ENCODE assay signal across 8 cellular contexts in the genomic region with DNA sequence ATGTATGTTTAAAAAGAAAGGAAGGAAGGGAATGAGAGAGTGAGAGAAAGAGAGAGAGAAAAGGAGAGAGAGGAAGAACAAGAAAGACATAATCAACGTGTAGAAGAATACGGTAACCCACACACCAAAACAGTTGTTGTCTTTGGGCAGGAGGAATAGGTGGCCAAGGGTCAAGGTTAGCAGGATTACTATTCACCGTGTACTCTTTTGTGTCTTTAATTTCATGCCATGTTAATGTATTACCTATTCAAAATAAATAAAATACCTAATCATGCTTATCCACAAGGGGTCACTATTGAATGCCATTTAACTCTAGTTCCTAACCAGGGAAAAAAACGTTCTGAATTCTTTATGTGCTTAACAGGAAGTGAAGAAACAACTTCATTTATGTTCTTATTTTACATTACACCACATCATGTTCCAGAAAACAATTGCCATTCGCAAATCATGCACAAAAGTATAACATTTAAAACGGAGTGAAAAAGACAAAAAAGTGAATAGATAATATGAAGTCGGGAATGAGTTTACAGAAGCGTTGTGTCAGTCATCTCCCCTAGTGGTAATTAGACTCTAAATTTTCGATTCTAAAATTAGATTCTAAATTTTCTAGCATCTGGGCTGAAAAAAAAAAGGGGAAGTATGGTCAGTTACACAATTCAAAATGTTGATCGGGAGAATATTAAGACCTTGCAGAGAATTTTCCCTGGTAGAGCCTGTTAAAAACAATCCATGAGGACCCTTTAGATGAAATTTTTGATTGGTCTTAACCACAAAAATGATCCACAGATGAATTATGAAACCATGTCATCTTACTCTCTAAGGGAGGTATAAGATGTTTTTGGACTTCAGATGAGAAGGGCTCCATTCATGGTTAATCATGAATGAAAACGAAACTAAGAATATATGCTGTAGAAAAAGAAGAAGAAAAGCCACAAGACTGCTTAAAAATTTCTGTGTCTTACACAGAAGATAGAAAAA. TPM values are rescaled to one million over a fixed set of nuclear protein-coding genes. Genes with fewer than 3 reads are reported as not detected.
DNase-seq lines count a peak whose midpoint lies in the region; ATAC-seq, FAIRE-seq and TF ChIP-seq lines count a peak whose summit lies in the region.

No MANE protein-coding gene starts in this region.

- H3K9me3 Mint-ChIP-seq in chondrocyte (ENCODE audit: low read depth) = no peaks in the 10 kb centered on the region

- H3K4me1 ChIP-seq in A549 = 0 out of 3 replicates have a peak, but pooled peaks cover 10% of the 10 kb centered on the region
- peaks cover 16% of the 10 kb centered on the region for H3K4me1 ChIP-seq in MM.1S (ENCODE audit: low read length)
- H3K4me1 ChIP-seq in thymus (ENCODE audit: control insufficient read depth, insufficient read depth, low read length) = no peaks in the 10 kb centered on the region

- H3K36me3 Mint-ChIP-seq in chondrocyte (ENCODE audit: low read depth) = no peaks in the 10 kb centered on the region

- peak; percentile 78 for FAIRE-seq in A549 (lab: Jason Lieb, UNC)

- H3K27me3 Mint-ChIP-seq in chondrocyte (ENCODE audit: low read depth) = peaks cover 23% of the 10 kb centered on the region

- TF ChIP-seq CTCF in A549 (IDR thresholded peaks at IDR 0.05) (peak; percentile 93), GM12873 (IDR thresholded peaks at IDR 0.05; ENCODE audit: insufficient read depth, low read depth, low read length, missing control alignments) (peak; percentile 41), MM.1S (IDR thresholded peaks at IDR 0.05; ENCODE audit: low read length) (peak; percentile 73), chondrocyte (IDR thresholded peaks at IDR 0.05) (peak; percentile 91), lower leg skin (IDR thresholded peaks at IDR 0.05) (peak in 1 of 3 donors; percentile 18)

- peak overlapping the region; percentile 84 for H3K27ac Mint-ChIP-seq in chondrocyte (ENCODE audit: unreplicated experiment)

- H3F3A ChIP-seq in MM.1S (ENCODE audit: insufficient read depth, low read length) = peaks cover 32% of the 10 kb centered on the region

- peak overlapping the region; percentile 56 for H2AFZ ChIP-seq in MM.1S (ENCODE audit: low read length)

- ATAC-seq in A549 = peak; percentile 92 to 95
- peak; percentile 52 for ATAC-seq in HG02623 (IDR thresholded peaks at IDR 0.05; ENCODE audit: unreplicated experiment)

- TF ChIP-seq POLR2A in A549 (IDR thresholded peaks at IDR 0.05; ENCODE audit: low read length) = no peak
- TF ChIP-seq POLR2A in lower leg skin (IDR thresholded peaks at IDR 0.05) = no peak

- no peaks in the 10 kb centered on the region for H3K9me2 ChIP-seq in MM.1S (replicated peaks; ENCODE audit: insufficient read depth, low read length)

- peak overlapping the region; percentile 91 for H3K4me2 ChIP-seq in A549
- H3K4me2 ChIP-seq in MM.1S (ENCODE audit: low read depth, low read length) = peak overlapping the region; percentile 81

- no peaks in the 10 kb centered on the region for H3K9me3 ChIP-seq in A549
- no peaks in the 10 kb centered on the region for H3K9me3 ChIP-seq in MM.1S (replicated peaks; ENCODE audit: insufficient read depth, low read length)
- no peaks in the 10 kb centered on the region for H3K9me3 ChIP-seq in thymus (ENCODE audit: control insufficient read depth)

- TF ChIP-seq EP300 in A549 (IDR thresholded peaks at IDR 0.05) = no peak

- peak overlapping the region; percentile 71 to 76 for H3K27ac ChIP-seq in A549
- H3K27ac ChIP-seq in MM.1S (ENCODE audit: low read length) = peak overlapping the region; percentile 77
- no peak overlapping the region for H3K27ac ChIP-seq in thymus (ENCODE audit: low read depth)

- CTCF ChIA-PET in A549 (lab: Yijun Ruan, JAX) = interaction anchor here (0.5 to 2.3 kb wide), 17 partner anchors 10 to 456 kb away, joined by 3 to 14 read pairs (median 4); partner anchors contain the start of gene FH

- intact Hi-C loops in lower leg skin (cut with DNase I; ENCODE audit: low total_unique reads) = no loop called here

- peaks cover 14% of the 10 kb centered on the region for H3K4me1 Mint-ChIP-seq in chondrocyte (ENCODE audit: low read depth)

- H3K4me3 ChIP-seq in A549 = peak overlapping the region; percentile 50
- H3K4me3 ChIP-seq in MM.1S (ENCODE audit: low read length) = peak overlapping the region; percentile 62
- peak overlapping the region; percentile 12 for H3K4me3 ChIP-seq in lower leg skin (ENCODE audit: low read depth, poor library complexity, severe bottlenecking)
- H3K4me3 ChIP-seq in thymus (ENCODE audit: low read length) = peak overlapping the region; percentile 51

- peak; percentile 93 for TF ChIP-seq RAD21 in A549 (conservative IDR thresholded peaks at IDR 0.05 in 1 of 2, IDR thresholded peaks at IDR 0.05 in 1 of 2)

- DNase-seq in A549 (ENCODE audit: low read depth in 1 of 2, low spot score in 1 of 2) (peak; percentile 17 to 77), MM.1S (peak; percentile 90), RKO (ENCODE audit: low spot score) (peak; percentile 91), chondrocyte (ENCODE audit: low spot score) (no peak), lower leg skin (ENCODE audit: low spot score in 2 of 2) (no peak)

- H3K27me3 ChIP-seq in MM.1S (replicated peaks; ENCODE audit: insufficient read depth, low read length) (no peaks in the 10 kb centered on the region), thymus (ENCODE audit: control insufficient read depth, insufficient read depth) (no peaks in the 10 kb centered on the region)

- H3K36me3 ChIP-seq in MM.1S (replicated peaks; ENCODE audit: insufficient read depth, low read length) = no peaks in the 10 kb centered on the region
- H3K36me3 ChIP-seq in thymus (ENCODE audit: control insufficient read depth, insufficient read depth) = no peaks in the 10 kb centered on the region

- POLR2A ChIA-PET in A549 (lab: Yijun Ruan, JAX) = interaction anchor here (0.5 to 1.0 kb wide), 3 partner anchors 73 to 84 kb away, joined by 3 to 7 read pairs (median 3); no protein-coding TSS in a partner anchor

- H3K4me3 Mint-ChIP-seq in chondrocyte (ENCODE audit: unreplicated experiment) = peak overlapping the region; percentile 83

- 2% methylated on average over 11 of the region's 11 CpGs for WGBS in A549 (ENCODE audit: missing lambda C conversion rate)
- WGBS in lower leg skin, 2 donors = 6 to 7% methylated on average over 11 of the region's 11 CpGs
- 1% methylated on average over 11 of the region's 11 CpGs for WGBS in thymus

- no peaks in the 10 kb centered on the region for H4K20me1 ChIP-seq in MM.1S (ENCODE audit: insufficient read depth, low read length)

- no peaks in the 10 kb centered on the region for H3K79me2 ChIP-seq in MM.1S (ENCODE audit: low read length)

- H3K9ac ChIP-seq in MM.1S (ENCODE audit: low read length) = peak overlapping the region; percentile 58

TF ChIP-seq in A549, 52 proteins besides CTCF, POLR2A, EP300 and RAD21:
- TF ChIP-seq RCOR1 (IDR thresholded peaks at IDR 0.05; ENCODE audit: low read depth, low read length) = no peak
- peak; percentile 90 for TF ChIP-seq SMC3 (IDR thresholded peaks at IDR 0.05)
- no peak for TF ChIP-seq HOXB5 (CRISPR knock-in tag; IDR thresholded peaks at IDR 0.05)
- no peak for TF ChIP-seq ATOH8 (CRISPR knock-in tag; IDR thresholded peaks at IDR 0.05; ENCODE audit: low read depth)
- peak in 1 of 2 experiments; percentile 45; a peak in 1 of 4 replicates for TF ChIP-seq CEBPB (IDR thresholded peaks at IDR 0.05)
- TF ChIP-seq RFX5 (IDR thresholded peaks at IDR 0.05) = 0 out of 2 replicates have a peak, but pooled peaks have one; percentile 37
TF ChIP-seq in A549: peak in this region for 3.

RNA-seq across cellular contexts. Expression of gene KMO, which starts 0.7 kb away (rescaled TPM):
- polyA plus RNA-seq in A549 (2011; rRNA removed) (0.47 and 1.3 TPM in 2 replicates), A549 (2017; fragmentation: RNase III; extraction: RNeasy Plus Mini Kit Qiagen cat#74134 plus additional on column Dnase treatment) (0.30 to 0.36 TPM (median 0.35 TPM) in 3 replicates), thymus (3.0 TPM)
- 0.20 and 0.29 TPM in 2 replicates for polyA plus RNA-seq in A549 (2012; cell fraction: cytosol; rRNA removed)
- 0.07 and 0.31 TPM in 2 replicates for polyA plus RNA-seq in A549 (2012; cell fraction: nucleus; rRNA removed)
- polyA minus RNA-seq in A549 (2011; rRNA and poly(A)+ RNA removed) = 0.45 TPM in 1 of 2 replicates, not detected in the other
- total RNA-seq in chondrocyte (not detected in 3 replicates), lower leg skin (under 1 TPM in 3 of 4 donors, not detected in 1; 0.13 to 0.51 (median 0.15) TPM)

RNA-seq across cellular contexts. Expression of gene FH, which starts 11.9 kb away (rescaled TPM):
- polyA plus RNA-seq in A549 (2011; rRNA removed) = 75.5 and 99.8 TPM in 2 replicates
- 50.8 and 51.2 TPM in 2 replicates for polyA plus RNA-seq in A549 (2012; cell fraction: cytosol; rRNA removed)
- polyA plus RNA-seq in A549 (2012; cell fraction: nucleus; rRNA removed) = 33.0 and 38.9 TPM in 2 replicates
- 95.2 to 107 TPM (median 98.7 TPM) in 3 replicates for polyA plus RNA-seq in A549 (2017; fragmentation: RNase III; extraction: RNeasy Plus Mini Kit Qiagen cat#74134 plus additional on column Dnase treatment)
- polyA minus RNA-seq in A549 (2011; rRNA and poly(A)+ RNA removed) = 32.7 and 34.7 TPM in 2 replicates
- total RNA-seq in chondrocyte = 57.9 to 65.6 TPM (median 59.7 TPM) in 3 replicates
- 10 to 100 TPM; 37.2 to 65.8 (median 45.2) TPM for total RNA-seq in lower leg skin
- polyA plus RNA-seq in thymus = 31.4 TPM

Comparison
In these comparisons a context has a peak if more than half of its experiments do, and no peak if none do; other contexts are left out.
1. DNase-seq: peak in A549 (2 of 2), MM.1S (single experiment) and RKO (single experiment); none in chondrocyte (single experiment) and lower leg skin (0 of 2).
2. H3K4me3 ChIP-seq: peak in every context shown above with its lines; median percentile 62 in MM.1S; 51 in thymus; 50 in A549; 12 in lower leg skin.